Comparison of ENCODE assay signal across 3 cellular contexts in the genomic region with DNA sequence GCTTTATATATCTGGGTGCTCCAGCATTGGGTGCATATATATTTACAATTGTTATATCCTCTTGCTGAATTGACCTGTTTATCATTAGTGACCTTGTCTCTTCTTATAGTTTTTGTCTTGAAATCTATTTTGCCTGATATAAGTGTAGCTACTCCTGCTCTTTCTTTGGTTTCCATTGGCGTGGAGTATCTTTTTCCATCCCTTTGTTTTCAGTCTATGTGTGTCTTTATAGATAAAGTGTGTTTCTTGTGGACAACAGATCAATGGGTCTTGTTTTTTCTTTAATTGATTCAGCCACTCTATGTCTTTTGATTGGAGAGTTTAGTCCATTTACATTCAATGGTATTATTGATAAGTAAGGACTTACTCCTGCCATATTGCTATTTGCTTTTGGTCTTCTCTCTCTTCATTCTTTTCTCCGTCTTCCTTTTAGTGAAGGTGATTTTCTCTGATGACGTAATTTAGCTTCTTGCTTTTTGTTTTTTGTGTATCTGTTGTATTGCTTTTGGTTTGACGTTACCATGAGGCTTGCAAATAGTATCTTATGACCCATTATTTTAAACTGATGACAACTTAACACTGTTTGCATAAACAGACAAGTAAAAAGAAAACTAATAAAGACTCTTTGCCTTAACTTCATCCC.
TF ChIP-seq lines count a peak whose summit lies in the region.

No MANE protein-coding gene starts in this region.

TF ChIP-seq in HepG2, 621 proteins besides CTCF, POLR2A, EP300 and RAD21:
- peak; percentile 84 for TF ChIP-seq CREB1 (IDR thresholded peaks at IDR 0.05)
- TF ChIP-seq CREB1 (CRISPR knock-in tag; IDR thresholded peaks at IDR 0.05), result no peak
- no peak for TF ChIP-seq PATZ1 (CRISPR knock-in tag; IDR thresholded peaks at IDR 0.05)
- TF ChIP-seq KDM5A (IDR thresholded peaks at IDR 0.05; ENCODE audit: borderline replicate concordance, low read length), result no peak
- peak; percentile 97 for TF ChIP-seq ATF7 (IDR thresholded peaks at IDR 0.05)
- TF ChIP-seq ATF7 (CRISPR knock-in tag; IDR thresholded peaks at IDR 0.05), result no peak
- TF ChIP-seq PHB2 (IDR thresholded peaks at IDR 0.05; ENCODE audit: partially characterized antibody), result no peak
- TF ChIP-seq ZNF224 (CRISPR knock-in tag; IDR thresholded peaks at IDR 0.05), result no peak
- no peak for TF ChIP-seq CEBPB (IDR thresholded peaks at IDR 0.05; ENCODE audit: borderline replicate concordance, low read depth, low read length)
- no peak for TF ChIP-seq CREB3 (CRISPR knock-in tag; IDR thresholded peaks at IDR 0.05)
- TF ChIP-seq ETV6 (CRISPR knock-in tag; conservative IDR thresholded peaks at IDR 0.05), result no peak
- TF ChIP-seq PHF21A (CRISPR knock-in tag; IDR thresholded peaks at IDR 0.05), result no peak

TF ChIP-seq in HCT116, 20 proteins besides CTCF, POLR2A, EP300 and RAD21:
- TF ChIP-seq, protein P1, sequence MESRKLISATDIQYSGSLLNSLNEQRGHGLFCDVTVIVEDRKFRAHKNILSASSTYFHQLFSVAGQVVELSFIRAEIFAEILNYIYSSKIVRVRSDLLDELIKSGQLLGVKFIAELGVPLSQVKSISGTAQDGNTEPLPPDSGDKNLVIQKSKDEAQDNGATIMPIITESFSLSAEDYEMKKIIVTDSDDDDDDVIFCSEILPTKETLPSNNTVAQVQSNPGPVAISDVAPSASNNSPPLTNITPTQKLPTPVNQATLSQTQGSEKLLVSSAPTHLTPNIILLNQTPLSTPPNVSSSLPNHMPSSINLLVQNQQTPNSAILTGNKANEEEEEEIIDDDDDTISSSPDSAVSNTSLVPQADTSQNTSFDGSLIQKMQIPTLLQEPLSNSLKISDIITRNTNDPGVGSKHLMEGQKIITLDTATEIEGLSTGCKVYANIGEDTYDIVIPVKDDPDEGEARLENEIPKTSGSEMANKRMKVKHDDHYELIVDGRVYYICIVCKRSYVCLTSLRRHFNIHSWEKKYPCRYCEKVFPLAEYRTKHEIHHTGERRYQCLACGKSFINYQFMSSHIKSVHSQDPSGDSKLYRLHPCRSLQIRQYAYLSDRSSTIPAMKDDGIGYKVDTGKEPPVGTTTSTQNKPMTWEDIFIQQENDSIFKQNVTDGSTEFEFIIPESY (IDR thresholded peaks at IDR 0.05; ENCODE audit: extremely low read depth, insufficient replicate concordance, low read length), result no peak
- TF ChIP-seq FOSL1 (IDR thresholded peaks at IDR 0.05; ENCODE audit: low read depth) (no peak), EZH2phosphoT487 (IDR thresholded peaks at IDR 0.05; ENCODE audit: borderline replicate concordance) (0 out of 2 replicates have a peak, but pooled peaks have one; percentile 57)
TF ChIP-seq in HCT116: peak in this region for 1.

TF ChIP-seq in K562, 482 proteins besides CTCF, POLR2A, EP300 and RAD21:
- no peak for TF ChIP-seq BRCA1 (IDR thresholded peaks at IDR 0.05)
- TF ChIP-seq BRCA1 (CRISPR knock-in tag; IDR thresholded peaks at IDR 0.05), result no peak
- no peak for TF ChIP-seq KLF13 (tag; IDR thresholded peaks at IDR 0.05; ENCODE audit: borderline replicate concordance, low read depth)
- peak; percentile 26; the same call in 1 of the 2 replicates for TF ChIP-seq ATF3 (IDR thresholded peaks at IDR 0.05)
- TF ChIP-seq ATF3 (CRISPR knock-in tag; conservative IDR thresholded peaks at IDR 0.05), result no peak
